Comparison of ENCODE assay signal across 9 cellular contexts in genomic region chr19:49877020-49877878, GRCh38. TPM values are rescaled to one million over a fixed set of nuclear protein-coding genes. Genes with fewer than 3 reads are reported as not detected.
DNase-seq lines count a peak whose midpoint lies in the region; ATAC-seq and TF ChIP-seq lines count a peak whose summit lies in the region.
"Had no signal": no experiment of that assay in that cellular context is flagged by ENCODE, and none has a peak within 500 bp of the region (broad histone marks: within the 10 kb centered on the region; RNA-seq: fewer than 3 reads in every experiment).

Gene AKT1S1, minus strand, starts transcription at chr19:49877355. Its CDS starts 4,060 bp downstream, at chr19:49873295.
Gene TBC1D17, plus strand, starts transcription at chr19:49877702. Its CDS starts 22 bp downstream, at chr19:49877724.

- no peak within 1 kb of the TSS for H3K27ac Mint-ChIP-seq in immature natural killer cell

- peaks cover 2 to 9% (median 5%) of the 10 kb centered on the region in 3 donors for H3K36me3 Mint-ChIP-seq in immature natural killer cell

- no peak for TF ChIP-seq CTCF in AG09319 (IDR thresholded peaks at IDR 0.05; ENCODE audit: low read depth, low read length)

- peaks cover 2% of the 10 kb centered on the region in 3 donors for H3K27me3 Mint-ChIP-seq in immature natural killer cell (ENCODE audit: low read depth in 3 of 3)

- ATAC-seq in GM19025 (IDR thresholded peaks at IDR 0.05; ENCODE audit: low read depth, unreplicated experiment): peak; percentile 54
- ATAC-seq in HG03280 (IDR thresholded peaks at IDR 0.05; ENCODE audit: unreplicated experiment): peak; percentile 52

- H3K4me1 Mint-ChIP-seq in immature natural killer cell: peaks cover 23 to 29% of the 10 kb centered on the region in 2 donors

- no peaks in the 10 kb centered on the region for H3K9me3 Mint-ChIP-seq in immature natural killer cell
- H3K9me3 Mint-ChIP-seq: T-helper 1 cell treated with Interleukin-12 subunit alpha and Interleukin-12 subunit beta and Interleukin-4 antibody, amounts not matched to agents 30 μg/mL and 1 μg/mL, for 36 hours had no signal

- peak; percentile 100 for DNase-seq in AG09319 (ENCODE audit: extremely low read depth, low read depth)
- DNase-seq in NCI-H345 treated with DMSO at 0.1 percent for 48 hours (lab: John Stamatoyannopoulos, UW; ENCODE audit: unreplicated experiment): peak; percentile 96
- DNase-seq in activated CD4-positive, CD25-positive, alpha-beta regulatory T cell (lab: John Stamatoyannopoulos, UW): peak; percentile 93 to 95 (median 94)
- DNase-seq in central memory CD4-positive, alpha-beta T cell: peak; percentile 100
- DNase-seq in immature natural killer cell: peak; percentile 99 to 100 (median 100)
- DNase-seq in smooth muscle cell of the brain vasculature (ENCODE audit: low read depth, low spot score): peak; percentile 99

- no peak within 1 kb of the TSS for H3K4me3 Mint-ChIP-seq in immature natural killer cell
- H3K4me3 Mint-ChIP-seq: T-helper 1 cell treated with Interleukin-12 subunit alpha and Interleukin-12 subunit beta and Interleukin-4 antibody, amounts not matched to agents 30 μg/mL and 1 μg/mL, for 36 hours had no signal

RNA-seq across cellular contexts. Expression of gene AKT1S1, which starts in this region (rescaled TPM):
- 1 to 10 TPM; 2.5 to 4.7 (median 3.3) TPM for polyA plus RNA-seq in immature natural killer cell

RNA-seq across cellular contexts. Expression of gene TBC1D17, which starts in this region (rescaled TPM):
- polyA plus RNA-seq in immature natural killer cell: 10 to 100 TPM in 1 of 3 donors, 1 to 10 TPM in 2; 7.1 to 18.4 (median 7.3) TPM

Comparison
In these comparisons a context has a peak if more than half of its experiments do, and no peak if none do; other contexts are left out.
1. Peak in every context shown above with its lines: DNase-seq and ATAC-seq.